Comparison of ENCODE assay signal across 1 cellular context in genomic region chr4:3803946-3804345, GRCh38.
TF ChIP-seq lines count a peak whose summit lies in the region.

No MANE protein-coding gene starts in this region.

TF ChIP-seq in H1, 55 proteins besides CTCF, POLR2A, EP300 and RAD21 (continued from another document):
- TF ChIP-seq, protein P1, sequence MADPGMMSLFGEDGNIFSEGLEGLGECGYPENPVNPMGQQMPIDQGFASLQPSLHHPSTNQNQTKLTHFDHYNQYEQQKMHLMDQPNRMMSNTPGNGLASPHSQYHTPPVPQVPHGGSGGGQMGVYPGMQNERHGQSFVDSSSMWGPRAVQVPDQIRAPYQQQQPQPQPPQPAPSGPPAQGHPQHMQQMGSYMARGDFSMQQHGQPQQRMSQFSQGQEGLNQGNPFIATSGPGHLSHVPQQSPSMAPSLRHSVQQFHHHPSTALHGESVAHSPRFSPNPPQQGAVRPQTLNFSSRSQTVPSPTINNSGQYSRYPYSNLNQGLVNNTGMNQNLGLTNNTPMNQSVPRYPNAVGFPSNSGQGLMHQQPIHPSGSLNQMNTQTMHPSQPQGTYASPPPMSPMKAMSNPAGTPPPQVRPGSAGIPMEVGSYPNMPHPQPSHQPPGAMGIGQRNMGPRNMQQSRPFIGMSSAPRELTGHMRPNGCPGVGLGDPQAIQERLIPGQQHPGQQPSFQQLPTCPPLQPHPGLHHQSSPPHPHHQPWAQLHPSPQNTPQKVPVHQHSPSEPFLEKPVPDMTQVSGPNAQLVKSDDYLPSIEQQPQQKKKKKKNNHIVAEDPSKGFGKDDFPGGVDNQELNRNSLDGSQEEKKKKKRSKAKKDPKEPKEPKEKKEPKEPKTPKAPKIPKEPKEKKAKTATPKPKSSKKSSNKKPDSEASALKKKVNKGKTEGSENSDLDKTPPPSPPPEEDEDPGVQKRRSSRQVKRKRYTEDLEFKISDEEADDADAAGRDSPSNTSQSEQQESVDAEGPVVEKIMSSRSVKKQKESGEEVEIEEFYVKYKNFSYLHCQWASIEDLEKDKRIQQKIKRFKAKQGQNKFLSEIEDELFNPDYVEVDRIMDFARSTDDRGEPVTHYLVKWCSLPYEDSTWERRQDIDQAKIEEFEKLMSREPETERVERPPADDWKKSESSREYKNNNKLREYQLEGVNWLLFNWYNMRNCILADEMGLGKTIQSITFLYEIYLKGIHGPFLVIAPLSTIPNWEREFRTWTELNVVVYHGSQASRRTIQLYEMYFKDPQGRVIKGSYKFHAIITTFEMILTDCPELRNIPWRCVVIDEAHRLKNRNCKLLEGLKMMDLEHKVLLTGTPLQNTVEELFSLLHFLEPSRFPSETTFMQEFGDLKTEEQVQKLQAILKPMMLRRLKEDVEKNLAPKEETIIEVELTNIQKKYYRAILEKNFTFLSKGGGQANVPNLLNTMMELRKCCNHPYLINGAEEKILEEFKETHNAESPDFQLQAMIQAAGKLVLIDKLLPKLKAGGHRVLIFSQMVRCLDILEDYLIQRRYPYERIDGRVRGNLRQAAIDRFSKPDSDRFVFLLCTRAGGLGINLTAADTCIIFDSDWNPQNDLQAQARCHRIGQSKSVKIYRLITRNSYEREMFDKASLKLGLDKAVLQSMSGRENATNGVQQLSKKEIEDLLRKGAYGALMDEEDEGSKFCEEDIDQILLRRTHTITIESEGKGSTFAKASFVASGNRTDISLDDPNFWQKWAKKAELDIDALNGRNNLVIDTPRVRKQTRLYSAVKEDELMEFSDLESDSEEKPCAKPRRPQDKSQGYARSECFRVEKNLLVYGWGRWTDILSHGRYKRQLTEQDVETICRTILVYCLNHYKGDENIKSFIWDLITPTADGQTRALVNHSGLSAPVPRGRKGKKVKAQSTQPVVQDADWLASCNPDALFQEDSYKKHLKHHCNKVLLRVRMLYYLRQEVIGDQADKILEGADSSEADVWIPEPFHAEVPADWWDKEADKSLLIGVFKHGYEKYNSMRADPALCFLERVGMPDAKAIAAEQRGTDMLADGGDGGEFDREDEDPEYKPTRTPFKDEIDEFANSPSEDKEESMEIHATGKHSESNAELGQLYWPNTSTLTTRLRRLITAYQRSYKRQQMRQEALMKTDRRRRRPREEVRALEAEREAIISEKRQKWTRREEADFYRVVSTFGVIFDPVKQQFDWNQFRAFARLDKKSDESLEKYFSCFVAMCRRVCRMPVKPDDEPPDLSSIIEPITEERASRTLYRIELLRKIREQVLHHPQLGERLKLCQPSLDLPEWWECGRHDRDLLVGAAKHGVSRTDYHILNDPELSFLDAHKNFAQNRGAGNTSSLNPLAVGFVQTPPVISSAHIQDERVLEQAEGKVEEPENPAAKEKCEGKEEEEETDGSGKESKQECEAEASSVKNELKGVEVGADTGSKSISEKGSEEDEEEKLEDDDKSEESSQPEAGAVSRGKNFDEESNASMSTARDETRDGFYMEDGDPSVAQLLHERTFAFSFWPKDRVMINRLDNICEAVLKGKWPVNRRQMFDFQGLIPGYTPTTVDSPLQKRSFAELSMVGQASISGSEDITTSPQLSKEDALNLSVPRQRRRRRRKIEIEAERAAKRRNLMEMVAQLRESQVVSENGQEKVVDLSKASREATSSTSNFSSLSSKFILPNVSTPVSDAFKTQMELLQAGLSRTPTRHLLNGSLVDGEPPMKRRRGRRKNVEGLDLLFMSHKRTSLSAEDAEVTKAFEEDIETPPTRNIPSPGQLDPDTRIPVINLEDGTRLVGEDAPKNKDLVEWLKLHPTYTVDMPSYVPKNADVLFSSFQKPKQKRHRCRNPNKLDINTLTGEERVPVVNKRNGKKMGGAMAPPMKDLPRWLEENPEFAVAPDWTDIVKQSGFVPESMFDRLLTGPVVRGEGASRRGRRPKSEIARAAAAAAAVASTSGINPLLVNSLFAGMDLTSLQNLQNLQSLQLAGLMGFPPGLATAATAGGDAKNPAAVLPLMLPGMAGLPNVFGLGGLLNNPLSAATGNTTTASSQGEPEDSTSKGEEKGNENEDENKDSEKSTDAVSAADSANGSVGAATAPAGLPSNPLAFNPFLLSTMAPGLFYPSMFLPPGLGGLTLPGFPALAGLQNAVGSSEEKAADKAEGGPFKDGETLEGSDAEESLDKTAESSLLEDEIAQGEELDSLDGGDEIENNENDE (IDR thresholded peaks at IDR 0.05; ENCODE audit: insufficient replicate concordance, low read length), result no peak
- TF ChIP-seq GABPA (IDR thresholded peaks at IDR 0.05; ENCODE audit: borderline replicate concordance, insufficient read depth, low read length) (no peak), CBX5 (IDR thresholded peaks at IDR 0.05; ENCODE audit: low read depth, low read length) (no peak)
